Comparison of ENCODE assay signal across 9 cellular contexts in the genomic region with DNA sequence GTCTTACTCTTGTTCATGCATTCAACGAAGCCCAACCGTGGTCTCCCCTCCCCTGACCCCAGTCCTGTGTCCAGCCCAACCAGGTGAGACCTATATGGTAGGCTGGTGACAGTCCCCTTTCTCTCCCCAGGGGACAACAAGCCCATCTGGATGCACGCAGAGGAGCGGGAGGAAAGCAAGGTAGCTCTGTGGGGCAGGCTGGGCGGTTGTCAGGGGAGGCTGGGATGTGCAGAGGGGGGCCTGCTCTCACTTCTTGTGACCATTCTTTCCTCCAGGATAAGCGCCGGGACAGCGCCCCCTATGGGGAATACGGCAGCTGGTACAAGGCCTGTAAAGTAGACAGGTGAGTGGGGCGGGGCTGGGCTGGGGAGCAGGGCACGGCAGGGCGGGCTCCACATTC. TPM values are rescaled to one million over a fixed set of nuclear protein-coding genes. Genes with fewer than 3 reads are reported as not detected.
A peak's percentile ranks its signal among the peaks of the same experiment; 100 is the strongest.
DNase-seq lines count a peak whose midpoint lies in the region; ATAC-seq, FAIRE-seq and TF ChIP-seq lines count a peak whose summit lies in the region.
"Had no signal": no experiment of that assay in that cellular context is flagged by ENCODE, and none has a peak within 500 bp of the region (broad histone marks: within the 10 kb centered on the region; RNA-seq: fewer than 3 reads in every experiment).

No MANE protein-coding gene starts in this region.

- TF ChIP-seq CTCF in BE2C (IDR thresholded peaks at IDR 0.05; ENCODE audit: low read depth, low read length) (peak; percentile 40), GM23338 (conservative IDR thresholded peaks at IDR 0.05; ENCODE audit: low read depth in 2 of 2) (peak; percentile 81 to 82), keratinocyte (optimal IDR thresholded peaks at IDR 0.05 in 1 of 3, IDR thresholded peaks at IDR 0.05 in 1 of 3, conservative IDR thresholded peaks at IDR 0.05 in 1 of 3; ENCODE audit: extremely low read depth in 1 of 3, insufficient read depth in 2 of 3, low read length in 3 of 3) (peak; percentile 48 to 76 (median 58)), natural killer cell (IDR thresholded peaks at IDR 0.05) (no peak)

- H3K9me3 Mint-ChIP-seq in GM23338 (no peaks in the 10 kb centered on the region), natural killer cell (no peaks in the 10 kb centered on the region)

- H3K79me2 ChIP-seq in GM23338 (replicated peaks; ENCODE audit: insufficient read depth) (peaks cover 6% of the 10 kb centered on the region), keratinocyte (ENCODE audit: control insufficient read depth, insufficient read depth, low read length) (peaks cover 12% of the 10 kb centered on the region)

- H3K27ac ChIP-seq in GM23338 (ENCODE audit: low read depth), result peak overlapping the region; percentile 50; the same call in 1 of the 2 replicates
- H3K27ac ChIP-seq in keratinocyte (ENCODE audit: control insufficient read depth, insufficient read depth, low read length), result no peak overlapping the region
- H3K27ac ChIP-seq: SJSA1 had no signal

- H3K36me3 Mint-ChIP-seq in GM23338 (ENCODE audit: low read depth) (peaks cover 33% of the 10 kb centered on the region), natural killer cell (no peaks in the 10 kb centered on the region)

- H3K27me3 ChIP-seq in BE2C (no peaks in the 10 kb centered on the region), GM23338 (ENCODE audit: insufficient read depth) (no peaks in the 10 kb centered on the region), keratinocyte (ENCODE audit: control insufficient read depth, extremely low read depth, insufficient read depth, low read length) (no peaks in the 10 kb centered on the region)
- H3K27me3 ChIP-seq: SJSA1 had no signal

- H2AFZ ChIP-seq in GM23338 (no peak overlapping the region), keratinocyte (ENCODE audit: control insufficient read depth, low read length) (no peak overlapping the region)

- H4K20me1 ChIP-seq in GM23338 (replicated peaks; ENCODE audit: insufficient read depth), result peaks cover 7% of the 10 kb centered on the region
- peaks cover 2% of the 10 kb centered on the region for H4K20me1 ChIP-seq in keratinocyte (ENCODE audit: control insufficient read depth, extremely low read depth, insufficient read depth, low read length)

- no peak for FAIRE-seq in keratinocyte (lab: Jason Lieb, UNC)

- H3K4me2 ChIP-seq in GM23338 (no peak overlapping the region), keratinocyte (ENCODE audit: control insufficient read depth, extremely low read depth, insufficient read depth, low read depth, low read length) (no peak overlapping the region)

- H3K4me3 Mint-ChIP-seq in GM23338 (no peak overlapping the region), natural killer cell (no peak overlapping the region)

- dilution Hi-C loops in keratinocyte (cut with MboI; ENCODE audit: extremely low pct_ligation_motif_present, low sequenced_read_pairs), result no loop called here

- ATAC-seq in GM23338, result peak; percentile 17
- no peak for ATAC-seq in HG03159 (IDR thresholded peaks at IDR 0.05; ENCODE audit: unreplicated experiment)
- ATAC-seq in natural killer cell, result no peak

- H3K27ac Mint-ChIP-seq in GM23338 (no peak overlapping the region), natural killer cell (no peak overlapping the region)

- H3K4me1 Mint-ChIP-seq in GM23338, result peaks cover 14% of the 10 kb centered on the region
- peaks cover 25 to 30% of the 10 kb centered on the region in 2 donors for H3K4me1 Mint-ChIP-seq in natural killer cell

- H3F3A ChIP-seq in GM23338 (replicated peaks; ENCODE audit: low read depth), result 0 out of 2 replicates have a peak, but pooled peaks cover 14% of the 10 kb centered on the region

- H3K4me3 ChIP-seq in BE2C (ENCODE audit: low read depth, low read length), result no peak overlapping the region
- H3K4me3 ChIP-seq in GM23338, result no peak overlapping the region
- no peak overlapping the region for H3K4me3 ChIP-seq in keratinocyte (ENCODE audit: control insufficient read depth in 2 of 3, extremely low read depth in 1 of 3, insufficient read depth in 2 of 3, low read depth in 1 of 3, low read length in 3 of 3)
- H3K4me3 ChIP-seq: SJSA1 had no signal

- no peaks in the 10 kb centered on the region for H3K9me1 ChIP-seq in keratinocyte (ENCODE audit: control insufficient read depth, extremely low read depth, insufficient read depth, low read length)

- H3K9me2 ChIP-seq in GM23338 (ENCODE audit: insufficient read depth), result no peaks in the 10 kb centered on the region

- no peak overlapping the region for H3K9ac ChIP-seq in keratinocyte (ENCODE audit: control insufficient read depth, extremely low read depth, insufficient read depth, low read length)

- H3K9me3 ChIP-seq in BE2C (no peaks in the 10 kb centered on the region), keratinocyte (ENCODE audit: control insufficient read depth, low read depth, low read length) (no peaks in the 10 kb centered on the region)
- H3K9me3 ChIP-seq: SJSA1 had no signal

- DNase-seq in BE2C (peak; percentile 54), GM23338 (ENCODE audit: low spot score) (peak; percentile 93), keratinocyte (ENCODE audit: low read depth, low spot score) (no peak), DMS153 treated with DMSO at 0.1 percent for 48 hours (lab: John Stamatoyannopoulos, UW; ENCODE audit: unreplicated experiment) (no peak), natural killer cell (no peak)
- peak; percentile 54 to 61 for DNase-seq in activated CD4-positive, alpha-beta T cell treated with anti-CD3 and anti-CD28 coated beads, Interleukin-2, amount 50 U/mL, for 48 hours
- DNase-seq in central memory CD4-positive, alpha-beta T cell, result no peak

- H3K4me1 ChIP-seq in BE2C, result no peaks in the 10 kb centered on the region; the same call in 1 of the 2 replicates
- no peaks in the 10 kb centered on the region for H3K4me1 ChIP-seq in GM23338 (ENCODE audit: insufficient read depth)
- peaks cover 8% of the 10 kb centered on the region for H3K4me1 ChIP-seq in keratinocyte (ENCODE audit: control insufficient read depth, extremely low read depth, insufficient read depth, low read length)

- H3K36me3 ChIP-seq in BE2C (0 out of 2 replicates have a peak, but pooled peaks cover 5% of the 10 kb centered on the region), GM23338 (ENCODE audit: insufficient read depth) (no peaks in the 10 kb centered on the region), keratinocyte (ENCODE audit: control insufficient read depth in 2 of 2, extremely low read depth in 1 of 2, insufficient read depth in 2 of 2, low read length in 2 of 2) (peaks cover 36 to 40% of the 10 kb centered on the region in 2 experiments)

- intact Hi-C loops in natural killer cell (cut with micrococcal nuclease), result no loop called here

- H3K27me3 Mint-ChIP-seq in GM23338 (ENCODE audit: insufficient read depth, low read depth, poor library complexity) (peaks cover 10% of the 10 kb centered on the region), natural killer cell (ENCODE audit: low read depth in 2 of 2) (no peaks in the 10 kb centered on the region)

RNA-seq across cellular contexts. Expression of a gene that starts 3.5 kb away (rescaled TPM):
- polyA plus RNA-seq in BE2C (2012; ENCODE audit: insufficient read depth, insufficient read length, low read depth), result 263 TPM
- total RNA-seq in GM23338 (2014; rRNA removed; shearing (Covaris generic)), result 92.7 and 99.6 TPM in 2 replicates
- 30.3 and 30.5 TPM in 2 replicates for polyA plus RNA-seq in GM23338 (2016; fragmentation: Nextera tagmentation; extraction: Ambion mirVana)
- 133 to 213 TPM (median 187 TPM) in 3 replicates for polyA plus RNA-seq in keratinocyte
- 32.5 TPM for polyA plus RNA-seq in keratinocyte (2011; ENCODE audit: low read depth)
- polyA plus RNA-seq in keratinocyte (2011; cell fraction: cytosol; rRNA removed), result 168 and 252 TPM in 2 replicates
- 97.2 and 127 TPM in 2 replicates for polyA plus RNA-seq in keratinocyte (2011; cell fraction: nucleus; rRNA removed)
- 124 and 188 TPM in 2 replicates for polyA plus RNA-seq in keratinocyte (2012; ENCODE audit: low replicate concordance)
- 180 to 340 TPM (median 274 TPM) in 3 replicates for polyA minus RNA-seq in keratinocyte
- polyA minus RNA-seq in keratinocyte (2011; cell fraction: cytosol; rRNA and poly(A)+ RNA removed), result 317 TPM
- 40.3 and 43.4 TPM in 2 replicates for polyA minus RNA-seq in keratinocyte (2011; cell fraction: nucleus; rRNA and poly(A)+ RNA removed)
- total RNA-seq in natural killer cell, result 100 to 1,000 TPM; 116 to 144 (median 132) TPM

RNA-seq across cellular contexts. Expression of a gene that starts 7.4 kb away (rescaled TPM):
- polyA plus RNA-seq in BE2C (2012; ENCODE audit: insufficient read depth, insufficient read length, low read depth), result 79.2 TPM
- total RNA-seq in GM23338 (2014; rRNA removed; shearing (Covaris generic)), result 31.1 and 40.4 TPM in 2 replicates
- 17.8 and 18.3 TPM in 2 replicates for polyA plus RNA-seq in GM23338 (2016; fragmentation: Nextera tagmentation; extraction: Ambion mirVana)
- 9.3 to 19.1 TPM (median 14.1 TPM) in 3 replicates for polyA plus RNA-seq in keratinocyte
- polyA plus RNA-seq in keratinocyte (2011; ENCODE audit: low read depth), result 46.2 TPM
- 6.9 and 16.8 TPM in 2 replicates for polyA plus RNA-seq in keratinocyte (2011; cell fraction: cytosol; rRNA removed)
- 25.7 and 31.7 TPM in 2 replicates for polyA plus RNA-seq in keratinocyte (2011; cell fraction: nucleus; rRNA removed)
- 13.6 and 32.3 TPM in 2 replicates for polyA plus RNA-seq in keratinocyte (2012; ENCODE audit: low replicate concordance)
- polyA minus RNA-seq in keratinocyte, result 12.3 to 63.4 TPM (median 14.1 TPM) in 3 replicates
- polyA minus RNA-seq in keratinocyte (2011; cell fraction: cytosol; rRNA and poly(A)+ RNA removed), result 36.4 TPM
- 20.2 and 20.9 TPM in 2 replicates for polyA minus RNA-seq in keratinocyte (2011; cell fraction: nucleus; rRNA and poly(A)+ RNA removed)
- 10 to 100 TPM; 22.9 to 32.0 (median 27.6) TPM for total RNA-seq in natural killer cell

RNA-seq across cellular contexts. Expression of a gene that starts 13.1 kb away (rescaled TPM):
- polyA plus RNA-seq in BE2C (2012; ENCODE audit: insufficient read depth, insufficient read length, low read depth), result 8.1 TPM
- 9.2 and 10.8 TPM in 2 replicates for total RNA-seq in GM23338 (2014; rRNA removed; shearing (Covaris generic))
- polyA plus RNA-seq in GM23338 (2016; fragmentation: Nextera tagmentation; extraction: Ambion mirVana) (4.3 and 7.9 TPM in 2 replicates), keratinocyte (0.17 to 0.25 TPM (median 0.18 TPM) in 3 replicates)
- polyA plus RNA-seq in keratinocyte (2011; ENCODE audit: low read depth), result not detected
- 0.12 TPM in 2 replicates for polyA plus RNA-seq in keratinocyte (2011; cell fraction: cytosol; rRNA removed)
- polyA plus RNA-seq in keratinocyte (2011; cell fraction: nucleus; rRNA removed), result 1.0 and 1.4 TPM in 2 replicates
- 1.2 TPM in 1 of 2 replicates, not detected in the other for polyA plus RNA-seq in keratinocyte (2012; ENCODE audit: low replicate concordance)
- 0.64 TPM in 1 of 3 replicates, not detected in the others for polyA minus RNA-seq in keratinocyte
- polyA minus RNA-seq in keratinocyte (2011; cell fraction: cytosol; rRNA and poly(A)+ RNA removed), result not detected
- polyA minus RNA-seq in keratinocyte (2011; cell fraction: nucleus; rRNA and poly(A)+ RNA removed), result not detected in 2 replicates
- total RNA-seq in natural killer cell, result 1 to 10 TPM; 6.3 to 8.8 (median 7.1) TPM

RNA-seq across cellular contexts. Expression of a gene that starts 24.1 kb away (rescaled TPM):
- polyA plus RNA-seq in BE2C (2012; ENCODE audit: insufficient read depth, insufficient read length, low read depth), result 314 TPM
- total RNA-seq in GM23338 (2014; rRNA removed; shearing (Covaris generic)), result 75.0 and 87.0 TPM in 2 replicates
- 71.5 and 75.6 TPM in 2 replicates for polyA plus RNA-seq in GM23338 (2016; fragmentation: Nextera tagmentation; extraction: Ambion mirVana)
- 80.3 to 157 TPM (median 87.5 TPM) in 3 replicates for polyA plus RNA-seq in keratinocyte
- 14.7 TPM for polyA plus RNA-seq in keratinocyte (2011; ENCODE audit: low read depth)
- polyA plus RNA-seq in keratinocyte (2011; cell fraction: cytosol; rRNA removed), result 96.1 and 149 TPM in 2 replicates
- 96.2 and 108 TPM in 2 replicates for polyA plus RNA-seq in keratinocyte (2011; cell fraction: nucleus; rRNA removed)
- polyA plus RNA-seq in keratinocyte (2012; ENCODE audit: low replicate concordance), result 106 and 137 TPM in 2 replicates
- 111 to 173 TPM (median 122 TPM) in 3 replicates for polyA minus RNA-seq in keratinocyte
- 246 TPM for polyA minus RNA-seq in keratinocyte (2011; cell fraction: cytosol; rRNA and poly(A)+ RNA removed)
- 43.4 and 45.8 TPM in 2 replicates for polyA minus RNA-seq in keratinocyte (2011; cell fraction: nucleus; rRNA and poly(A)+ RNA removed)
- total RNA-seq in natural killer cell, result 10 to 100 TPM; 21.9 to 28.5 (median 23.6) TPM

RNA-seq across cellular contexts. Expression of a gene that starts 26.8 kb away (rescaled TPM):
- 16.8 TPM for polyA plus RNA-seq in BE2C (2012; ENCODE audit: insufficient read depth, insufficient read length, low read depth)
- total RNA-seq in GM23338 (2014; rRNA removed; shearing (Covaris generic)), result 4.4 and 5.0 TPM in 2 replicates
- polyA plus RNA-seq in GM23338 (2016; fragmentation: Nextera tagmentation; extraction: Ambion mirVana) (1.0 and 1.2 TPM in 2 replicates), keratinocyte (0.05 to 0.18 TPM in 2 of 3 replicates, not detected in the other)
- not detected for polyA plus RNA-seq in keratinocyte (2011; ENCODE audit: low read depth)
- 0.05 and 0.16 TPM in 2 replicates for polyA plus RNA-seq in keratinocyte (2011; cell fraction: cytosol; rRNA removed)
- polyA plus RNA-seq in keratinocyte (2011; cell fraction: nucleus; rRNA removed), result 0.22 and 0.40 TPM in 2 replicates
- polyA plus RNA-seq in keratinocyte (2012; ENCODE audit: low replicate concordance), result 0.08 TPM in 1 of 2 replicates, not detected in the other
- 0.23 TPM in 1 of 3 replicates, not detected in the others for polyA minus RNA-seq in keratinocyte
- not detected for polyA minus RNA-seq in keratinocyte (2011; cell fraction: cytosol; rRNA and poly(A)+ RNA removed)
- polyA minus RNA-seq in keratinocyte (2011; cell fraction: nucleus; rRNA and poly(A)+ RNA removed), result 0.31 and 0.32 TPM in 2 replicates
- not detected for total RNA-seq in natural killer cell

Comparison
In these comparisons a context has a peak if more than half of its experiments do, and no peak if none do; other contexts are left out.
1. DNase-seq: peak in BE2C (single experiment), GM23338 (single experiment) and activated CD4-positive, alpha-beta T cell treated with anti-CD3 and anti-CD28 coated beads, Interleukin-2, amount 50 U/mL, for 48 hours (2 of 2); none in keratinocyte (single experiment), DMS153 treated with DMSO at 0.1 percent for 48 hours (single experiment), central memory CD4-positive, alpha-beta T cell (single experiment) and natural killer cell (single experiment).